Comparison of ENCODE assay signal across 13 cellular contexts in genomic region chr2:10717630-10718029, GRCh38. TPM values are rescaled to one million over a fixed set of nuclear protein-coding genes. Genes with fewer than 3 reads are reported as not detected.
A peak's percentile ranks its signal among the peaks of the same experiment; 100 is the strongest.
DNase-seq lines count a peak whose midpoint lies in the region; TF ChIP-seq lines count a peak whose summit lies in the region.
"Had no signal": no experiment of that assay in that cellular context is flagged by ENCODE, and none has a peak within 500 bp of the region (broad histone marks: within the 10 kb centered on the region; RNA-seq: fewer than 3 reads in every experiment).

No MANE protein-coding gene starts in this region.

- TF ChIP-seq CTCF in RWPE1 (conservative IDR thresholded peaks at IDR 0.05; ENCODE audit: low read depth): no peak

- H3K27ac Mint-ChIP-seq in activated naive CD4-positive, alpha-beta T cell treated with anti-CD3 and anti-CD28 coated beads for 36 hours: no peak overlapping the region
- H3K27ac Mint-ChIP-seq: CD8-positive, alpha-beta memory T cell had no signal

- H3K27ac ChIP-seq in RWPE1 (peak overlapping the region; percentile 66), esophagus (ENCODE audit: low read depth in 2 of 2, low read length in 1 of 2) (peak overlapping the region; percentile 42 to 69)
- H3K27ac ChIP-seq: VCaP had no signal

- peak; percentile 78 for DNase-seq in EH (ENCODE audit: low read depth)
- DNase-seq in RWPE1 (ENCODE audit: low spot score): peak; percentile 76
- peak; percentile 46 for DNase-seq in renal cortical epithelial cell (ENCODE audit: low read depth)
- no peak for DNase-seq in NCI-H526 treated with DMSO at 0.1 percent for 48 hours (lab: John Stamatoyannopoulos, UW)
- no peak for DNase-seq in activated naive CD4-positive, alpha-beta T cell treated with anti-CD3 and anti-CD28 coated beads for 36 hours
- no peak for DNase-seq in NCI-H345 (lab: John Stamatoyannopoulos, UW)
- DNase-seq in NCI-H1092 (lab: John Stamatoyannopoulos, UW): no peak
- DNase-seq: activated T-cell treated with anti-CD3 and anti-CD28 coated beads, Interleukin-2, amount 50 U/mL, for 4 hours; CD8-positive, alpha-beta memory T cell; mucosa of descending colon; NCI-H187 treated with DMSO at 0.1 percent for 48 hours had no signal

- H3K9me3 Mint-ChIP-seq in activated naive CD4-positive, alpha-beta T cell treated with anti-CD3 and anti-CD28 coated beads for 36 hours: no peaks in the 10 kb centered on the region
- H3K9me3 Mint-ChIP-seq: activated T-cell treated with anti-CD3 and anti-CD28 coated beads, Interleukin-2, amount 50 U/mL, for 4 hours; CD8-positive, alpha-beta memory T cell had no signal

- peaks cover 2 to 4% of the 10 kb centered on the region in 2 donors for H3K4me1 ChIP-seq in esophagus (ENCODE audit: control insufficient read depth in 2 of 2, insufficient read depth in 2 of 2, low read length in 1 of 2)

- 16 to 32% methylated on average over 4 of the region's 4 CpGs for WGBS in esophagus, 2 donors

- CTCF ChIA-PET in RWPE1 (lab: Yijun Ruan, JAX): interaction anchor here (0.7 to 1.1 kb wide), 2 partner anchors 25 to 115 kb away, joined by 3 read pairs; no protein-coding TSS in a partner anchor
- CTCF ChIA-PET in activated naive CD4-positive, alpha-beta T cell treated with anti-CD3 and anti-CD28 coated beads for 36 hours (lab: Charles Lee): interaction anchor here (1.0 kb wide), 1 partner anchor 10 kb away, joined by 3 read pairs; no protein-coding TSS in a partner anchor

- H3K4me3 ChIP-seq in esophagus (ENCODE audit: low read depth in 1 of 2, low read length in 2 of 2): no peak overlapping the region
- H3K4me3 ChIP-seq: mucosa of descending colon had no signal

- H3K4me1 Mint-ChIP-seq in activated naive CD4-positive, alpha-beta T cell treated with anti-CD3 and anti-CD28 coated beads for 36 hours (ENCODE audit: low read depth): peaks cover 10% of the 10 kb centered on the region

- H3K36me3 ChIP-seq in esophagus (ENCODE audit: control insufficient read depth in 2 of 2, insufficient read depth in 2 of 2, low read length in 1 of 2): no peaks in the 10 kb centered on the region

- intact Hi-C loops in activated naive CD4-positive, alpha-beta T cell treated with anti-CD3 and anti-CD28 coated beads for 36 hours (cut with micrococcal nuclease): no loop called here

- POLR2A ChIA-PET in RWPE1 (lab: Yijun Ruan, JAX; ENCODE audit: low non-redundant PET): no interaction called here

- no peaks in the 10 kb centered on the region for H3K36me3 Mint-ChIP-seq in activated naive CD4-positive, alpha-beta T cell treated with anti-CD3 and anti-CD28 coated beads for 36 hours (ENCODE audit: low read depth)
- H3K36me3 Mint-ChIP-seq: CD8-positive, alpha-beta memory T cell had no signal

- no peaks in the 10 kb centered on the region for H3K27me3 ChIP-seq in esophagus (ENCODE audit: control insufficient read depth in 1 of 2, insufficient read depth in 2 of 2, low read length in 2 of 2)

- peaks cover 0 to 6% of the 10 kb centered on the region in 2 donors for H3K9me3 ChIP-seq in esophagus (ENCODE audit: control insufficient read depth in 2 of 2, insufficient read depth in 1 of 2, low read depth in 1 of 2, low read length in 1 of 2)
- H3K9me3 ChIP-seq: mucosa of descending colon had no signal

- no peak overlapping the region for H3K4me3 Mint-ChIP-seq in activated naive CD4-positive, alpha-beta T cell treated with anti-CD3 and anti-CD28 coated beads for 36 hours
- H3K4me3 Mint-ChIP-seq: activated T-cell treated with anti-CD3 and anti-CD28 coated beads, Interleukin-2, amount 50 U/mL, for 4 hours; CD8-positive, alpha-beta memory T cell had no signal

- peaks cover 25% of the 10 kb centered on the region for H3K27me3 Mint-ChIP-seq in activated naive CD4-positive, alpha-beta T cell treated with anti-CD3 and anti-CD28 coated beads for 36 hours (ENCODE audit: low read depth)

RNA-seq across cellular contexts. Expression of gene ATP6V1C2, which starts 3.8 kb away (rescaled TPM):
- 10 to 100 TPM; 16.8 to 55.0 TPM for polyA plus RNA-seq in esophagus
- total RNA-seq in renal cortical epithelial cell: under 0.01 and 0.05 TPM in 2 replicates
- not detected for total RNA-seq in activated naive CD4-positive, alpha-beta T cell treated with anti-CD3 and anti-CD28 coated beads for 36 hours

RNA-seq across cellular contexts. Expression of gene NOL10, which starts 27.9 kb away (rescaled TPM):
- polyA plus RNA-seq in esophagus: 10 to 100 TPM in 1 of 2 donors, 1 to 10 TPM in 1; 6.8 to 13.1 TPM
- 37.9 and 38.3 TPM in 2 replicates for total RNA-seq in renal cortical epithelial cell
- total RNA-seq in activated naive CD4-positive, alpha-beta T cell treated with anti-CD3 and anti-CD28 coated beads for 36 hours: 10 to 100 TPM; 27.0 to 28.9 TPM

Comparison
In these comparisons a context has a peak if more than half of its experiments do, and no peak if none do; other contexts are left out.
1. DNase-seq: peak in EH (single experiment), RWPE1 (single experiment) and renal cortical epithelial cell (single experiment); none in NCI-H526 treated with DMSO at 0.1 percent for 48 hours (single experiment), activated naive CD4-positive, alpha-beta T cell treated with anti-CD3 and anti-CD28 coated beads for 36 hours (single experiment), NCI-H345 (single experiment) and NCI-H1092 (single experiment).